1 cellular context compared by ENCODE assay signal in the genomic region with DNA sequence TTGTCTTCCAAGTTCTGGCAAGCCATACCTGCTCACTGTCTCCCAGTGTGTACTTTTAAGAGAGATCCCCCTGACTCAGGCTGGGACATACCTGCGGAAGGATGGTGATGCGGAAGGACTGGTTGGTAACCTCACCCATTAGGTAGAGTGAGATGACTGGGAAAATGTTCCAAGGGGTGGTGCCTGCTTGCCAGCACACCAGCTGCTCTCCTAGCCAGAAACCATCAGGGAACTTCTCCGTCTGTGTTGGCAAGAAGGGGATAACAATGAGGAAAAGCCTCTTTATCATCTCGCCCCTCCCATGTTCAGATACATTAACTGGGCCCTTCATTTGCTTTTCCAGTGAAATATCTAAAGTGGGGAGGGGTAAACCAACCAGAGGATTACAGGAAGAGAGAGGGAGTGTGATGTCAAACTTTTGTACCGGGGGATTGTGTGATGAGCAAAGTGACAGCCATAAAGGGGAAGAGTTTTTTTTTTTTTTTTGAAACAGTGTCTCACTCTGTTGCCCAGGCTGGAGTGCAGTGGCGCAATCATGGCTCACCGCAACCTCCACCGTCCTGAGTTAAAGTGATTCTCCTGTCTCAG.
TF ChIP-seq lines count a peak whose summit lies in the region.

TSS of gene BACE1-AS (plus strand) at position 538 of the 588 bp plus-strand sequence.

TF ChIP-seq in H1, 55 proteins besides CTCF, POLR2A, EP300 and RAD21:
- no peak for TF ChIP-seq RFX5 (IDR thresholded peaks at IDR 0.05; ENCODE audit: borderline replicate concordance, low read depth, low read length)
- no peak for TF ChIP-seq POLR2AphosphoS5 (IDR thresholded peaks at IDR 0.05; ENCODE audit: low read depth, low read length)
- TF ChIP-seq GTF2F1 (IDR thresholded peaks at IDR 0.05; ENCODE audit: borderline replicate concordance, low read depth, low read length): no peak
- no peak for TF ChIP-seq BRCA1 (IDR thresholded peaks at IDR 0.05; ENCODE audit: low read depth, low read length)
- TF ChIP-seq CEBPB (IDR thresholded peaks at IDR 0.05; ENCODE audit: low read depth, low read length): no peak
- TF ChIP-seq HDAC6 (IDR thresholded peaks at IDR 0.05; ENCODE audit: low read depth, low read length): no peak
- TF ChIP-seq CBX8 (IDR thresholded peaks at IDR 0.05; ENCODE audit: borderline replicate concordance, low read depth, low read length): no peak
- no peak for TF ChIP-seq JUN (IDR thresholded peaks at IDR 0.05; ENCODE audit: low read depth, low read length)
- no peak for TF ChIP-seq POU5F1 (IDR thresholded peaks at IDR 0.05; ENCODE audit: low read depth, low read length)
- TF ChIP-seq SP2 (IDR thresholded peaks at IDR 0.05; ENCODE audit: low read length): no peak
- TF ChIP-seq KDM1A (IDR thresholded peaks at IDR 0.05; ENCODE audit: borderline replicate concordance, low read length): no peak
- TF ChIP-seq SP4 (IDR thresholded peaks at IDR 0.05; ENCODE audit: low read length): no peak
- no peak for TF ChIP-seq RBBP5 (IDR thresholded peaks at IDR 0.05; ENCODE audit: borderline replicate concordance, low read depth, low read length)
- TF ChIP-seq E2F6 (IDR thresholded peaks at IDR 0.05): no peak
- no peak for TF ChIP-seq PHF8 (conservative IDR thresholded peaks at IDR 0.05; ENCODE audit: low read depth, low read length)
- TF ChIP-seq KDM5A (IDR thresholded peaks at IDR 0.05; ENCODE audit: low read length): no peak
- TF ChIP-seq GABPA (IDR thresholded peaks at IDR 0.05; ENCODE audit: borderline replicate concordance, insufficient read depth, low read length): no peak
- TF ChIP-seq TEAD4 (IDR thresholded peaks at IDR 0.05; ENCODE audit: low read depth, low read length): no peak
TF ChIP-seq in H1: peak in this region for 0.
